ENCODE assay signal across 27 cellular contexts in genomic region chr1:159084867-159085266, GRCh38. TPM values are rescaled to one million over a fixed set of nuclear protein-coding genes. Genes with fewer than 3 reads are reported as not detected.
DNase-seq lines count a peak whose midpoint lies in the region; ATAC-seq and TF ChIP-seq lines count a peak whose summit lies in the region.
"Had no signal": no experiment of that assay in that cellular context is flagged by ENCODE, and none has a peak within 500 bp of the region (broad histone marks: within the 10 kb centered on the region; RNA-seq: fewer than 3 reads in every experiment).

No MANE protein-coding gene starts in this region.

- no peak overlapping the region; a peak in 1 of 22 replicates for H3K9ac ChIP-seq in BLaER1 treated with 17β-estradiol and CSF1 and Interleukin-3, amounts not matched to agents 10 nM and 100 nM
- H3K9ac ChIP-seq in MM.1S (ENCODE audit: low read length): no peak overlapping the region

- intact Hi-C loops in left lung (cut with DNase I): no loop called here

- no peak overlapping the region for H3K4me3 ChIP-seq in BLaER1 treated with 17β-estradiol and CSF1 and Interleukin-3, amounts not matched to agents 10 nM and 100 nM
- H3K4me3 ChIP-seq in left lung (no peak overlapping the region), MM.1S (ENCODE audit: low read length) (no peak overlapping the region)
- H3K4me3 ChIP-seq: K562, psoas muscle had no signal

- H4K20me1 ChIP-seq in BLaER1 treated with 17β-estradiol and CSF1 and Interleukin-3, amounts not matched to agents 10 nM and 100 nM: no peaks in the 10 kb centered on the region
- H4K20me1 ChIP-seq in MM.1S (ENCODE audit: insufficient read depth, low read length): no peaks in the 10 kb centered on the region

- H3F3A ChIP-seq in MM.1S (ENCODE audit: insufficient read depth, low read length): 0 out of 2 replicates have a peak, but pooled peaks cover 3% of the 10 kb centered on the region

- H3K9me2 ChIP-seq in MM.1S (replicated peaks; ENCODE audit: insufficient read depth, low read length): no peaks in the 10 kb centered on the region

- H3K9me3 ChIP-seq in BLaER1 treated with 17β-estradiol and CSF1 and Interleukin-3, amounts not matched to agents 10 nM and 100 nM (replicated peaks in 1 of 11): no peaks in the 10 kb centered on the region
- H3K9me3 ChIP-seq in left lung (no peaks in the 10 kb centered on the region), MM.1S (replicated peaks; ENCODE audit: insufficient read depth, low read length) (no peaks in the 10 kb centered on the region)
- H3K9me3 ChIP-seq: psoas muscle had no signal

- H3K27me3 ChIP-seq in BLaER1 treated with 17β-estradiol and CSF1 and Interleukin-3, amounts not matched to agents 10 nM and 100 nM: no peaks in the 10 kb centered on the region
- H3K27me3 ChIP-seq in left lung: no peaks in the 10 kb centered on the region
- H3K27me3 ChIP-seq in MM.1S (replicated peaks; ENCODE audit: insufficient read depth, low read length): no peaks in the 10 kb centered on the region

- peak; percentile 46 for ATAC-seq in left lung
- ATAC-seq: activated naive CD8-positive, alpha-beta T cell treated with anti-CD3 and anti-CD28 coated beads, Interleukin-2, amount 50 U/mL, for 24 hours; effector memory CD8-positive, alpha-beta T cell; K562; left lobe of liver; naive thymus-derived CD8-positive, alpha-beta T cell; Panc1; psoas muscle; stimulated activated memory B cell treated with anti-CD40 and anti-IgM and Interleukin-4, amounts not matched to agents 10 μg/mL and 1 μg/mL and 100 μg/mL, for 72 hours; T-cell; WTC11 had no signal

- no peak for TF ChIP-seq CTCF in left lung (IDR thresholded peaks at IDR 0.05)
- TF ChIP-seq CTCF in MM.1S (IDR thresholded peaks at IDR 0.05; ENCODE audit: low read length): no peak

- H3K4me2 ChIP-seq in BLaER1 treated with 17β-estradiol and CSF1 and Interleukin-3, amounts not matched to agents 10 nM and 100 nM: peak overlapping the region in 8 of 11 experiments; percentile 54 to 81 (median 72); a peak in 16 of 22 replicates
- H3K4me2 ChIP-seq in MM.1S (ENCODE audit: low read depth, low read length): no peak overlapping the region

- H2AFZ ChIP-seq in MM.1S (ENCODE audit: low read length): no peak overlapping the region

- H3K79me2 ChIP-seq in MM.1S (ENCODE audit: low read length): no peaks in the 10 kb centered on the region

- H3K36me3 ChIP-seq in BLaER1 treated with 17β-estradiol and CSF1 and Interleukin-3, amounts not matched to agents 10 nM and 100 nM: no peaks in the 10 kb centered on the region
- no peaks in the 10 kb centered on the region for H3K36me3 ChIP-seq in left lung
- no peaks in the 10 kb centered on the region for H3K36me3 ChIP-seq in MM.1S (replicated peaks; ENCODE audit: insufficient read depth, low read length)

- peaks cover 7 to 78% (median 52%) of the 10 kb centered on the region in 10 experiments; a peak in 18 of 20 replicates for H3K4me1 ChIP-seq in BLaER1 treated with 17β-estradiol and CSF1 and Interleukin-3, amounts not matched to agents 10 nM and 100 nM
- H3K4me1 ChIP-seq in left lung (peaks cover 0 to 32% of the 10 kb centered on the region in 2 donors), MM.1S (ENCODE audit: low read length) (peaks cover 12% of the 10 kb centered on the region; the same call in 1 of the 2 replicates)
- H3K4me1 ChIP-seq: psoas muscle had no signal

- peak overlapping the region in 7 of 11 experiments; percentile 45 to 72 (median 53); a peak in 10 of 22 replicates for H3K27ac ChIP-seq in BLaER1 treated with 17β-estradiol and CSF1 and Interleukin-3, amounts not matched to agents 10 nM and 100 nM
- H3K27ac ChIP-seq in left lung (peak overlapping the region in 1 of 2 donors; percentile 91), MM.1S (ENCODE audit: low read length) (no peak overlapping the region)
- H3K27ac ChIP-seq: C4-2B, psoas muscle had no signal

- DNase-seq in Kasumi-1 (lab: John Stamatoyannopoulos, UW) (peak; percentile 11 to 33), SIG-M5 (lab: John Stamatoyannopoulos, UW) (peak; percentile 85), left lung (no peak), islet precursor cell (no peak), hepatic stellate cell (ENCODE audit: low spot score) (no peak), MM.1S (no peak), DMS114 treated with DMSO at 0.1 percent for 48 hours (lab: John Stamatoyannopoulos, UW; ENCODE audit: unreplicated experiment) (no peak)
- DNase-seq: activated naive CD8-positive, alpha-beta T cell treated with anti-CD3 and anti-CD28 coated beads, Interleukin-2, amount 50 U/mL, for 24 hours; activated T-cell treated with anti-CD3 and anti-CD28 coated beads, Interleukin-2, amount 50 U/mL, for 48 hours; central memory CD4-positive, alpha-beta T cell; effector memory CD8-positive, alpha-beta T cell; naive thymus-derived CD8-positive, alpha-beta T cell; NCI-H1436; NCI-H2081; NCI-H524 treated with DMSO at 0.1 percent for 48 hours; nucleus accumbens; psoas muscle; SHP77 treated with DMSO at 0.1 percent for 48 hours; T-cell had no signal

RNA-seq across cellular contexts. Expression of gene AIM2, which starts 8.3 kb away (rescaled TPM):
- 1 to 10 TPM in 1 of 2 donors, under 1 TPM in 1; 0.90 to 3.6 TPM for total RNA-seq in left lung
- total RNA-seq: epithelial cell of proximal tubule had no signal

Comparison
In these comparisons a context has a peak if more than half of its experiments do, and no peak if none do; other contexts are left out.
1. DNase-seq: peak in Kasumi-1 (2 of 2) and SIG-M5 (single experiment); none in left lung (0 of 2), islet precursor cell (single experiment), hepatic stellate cell (single experiment), MM.1S (single experiment) and DMS114 treated with DMSO at 0.1 percent for 48 hours (single experiment).